In the genomic region with DNA sequence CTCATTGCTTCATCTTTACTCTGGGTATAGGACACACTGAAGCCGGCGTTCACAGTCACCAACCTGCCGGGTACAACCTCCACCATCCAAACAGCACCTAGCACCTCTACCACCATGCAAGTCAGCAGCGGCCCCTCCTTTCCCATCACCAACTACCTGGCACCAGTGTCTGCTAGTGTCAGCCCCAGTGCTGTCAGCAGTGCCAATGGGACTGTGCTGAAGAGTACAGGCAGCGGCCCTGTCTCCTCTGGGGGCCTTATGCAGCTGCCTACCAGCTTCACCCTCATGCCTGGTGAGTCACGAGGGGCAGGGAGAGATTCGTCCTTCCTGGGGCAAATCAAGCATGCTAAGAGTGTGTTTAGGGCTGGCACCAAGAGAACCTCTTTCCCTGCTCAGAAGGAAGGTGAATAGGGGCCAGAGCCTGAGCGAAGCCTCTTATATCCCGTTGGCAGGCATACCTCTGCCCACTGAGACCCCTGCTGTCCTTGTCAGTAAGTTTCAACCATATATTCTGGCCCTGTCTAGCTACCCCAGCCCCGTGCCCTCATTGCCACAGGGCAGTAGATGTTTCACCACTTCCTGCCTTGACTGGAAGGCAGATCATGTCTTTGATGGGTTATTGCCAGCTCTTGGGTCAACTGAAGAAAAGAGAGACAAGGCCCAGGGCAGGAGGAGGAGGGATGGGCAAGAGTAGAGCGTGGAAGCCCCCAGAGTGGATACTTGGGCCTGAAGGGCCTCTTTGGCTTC, we compare ENCODE assay signal across 1 cellular context.
TF ChIP-seq lines count a peak whose summit lies in the region.

No MANE protein-coding gene starts in this region.

TF ChIP-seq in K562, 482 proteins besides CTCF, POLR2A, EP300 and RAD21:
- peak; percentile 21; the same call in 1 of the 2 replicates for TF ChIP-seq MAX (CRISPR knock-in tag; IDR thresholded peaks at IDR 0.05)
- no peak for TF ChIP-seq ZNF609 (CRISPR knock-in tag; IDR thresholded peaks at IDR 0.05; ENCODE audit: borderline replicate concordance)
- TF ChIP-seq TEAD4 (IDR thresholded peaks at IDR 0.05; ENCODE audit: low read length), result no peak
- 0 out of 2 replicates have a peak, but pooled peaks have one; percentile 64 for TF ChIP-seq TEAD4 (CRISPR knock-in tag; IDR thresholded peaks at IDR 0.05; ENCODE audit: borderline replicate concordance)
